18 cellular contexts compared by ENCODE assay signal in the genomic region with DNA sequence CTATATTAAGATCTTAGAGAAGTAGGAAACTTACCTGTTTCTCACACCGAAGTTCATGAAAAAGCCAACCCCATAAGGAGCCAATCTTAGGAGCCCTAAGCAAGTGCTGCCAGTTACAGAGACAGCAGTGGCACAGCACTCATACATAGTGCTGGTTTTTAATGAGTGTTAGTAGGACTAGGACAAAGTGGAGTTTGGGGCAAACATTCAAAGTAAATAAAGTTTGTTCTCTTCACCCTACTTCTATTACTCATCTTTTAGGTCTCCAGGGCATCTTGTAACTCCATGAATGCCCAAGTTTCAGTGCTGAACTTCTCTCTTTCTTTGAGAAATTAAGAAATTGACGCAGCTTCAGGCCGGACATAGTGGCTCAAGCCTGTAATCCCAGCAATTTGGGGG.
DNase-seq lines count a peak whose midpoint lies in the region; ATAC-seq and TF ChIP-seq lines count a peak whose summit lies in the region.
"Had no signal": no experiment of that assay in that cellular context is flagged by ENCODE, and none has a peak within 500 bp of the region (broad histone marks: within the 10 kb centered on the region; RNA-seq: fewer than 3 reads in every experiment).

No MANE protein-coding gene starts in this region.

- H3K27ac ChIP-seq in BLaER1 treated with 17β-estradiol and CSF1 and Interleukin-3, amounts not matched to agents 10 nM and 100 nM, result peak overlapping the region in 7 of 11 experiments; percentile 1 to 89 (median 85); a peak in 12 of 22 replicates
- H3K27ac ChIP-seq in GM23248, result peak overlapping the region; percentile 70
- peak overlapping the region; percentile 43 for H3K27ac ChIP-seq in brain microvascular endothelial cell
- H3K27ac ChIP-seq: HL-60 had no signal

- intact Hi-C loops in sciatic nerve (cut with DNase I), result no loop called here

- H3K4me2 ChIP-seq in BLaER1 treated with 17β-estradiol and CSF1 and Interleukin-3, amounts not matched to agents 10 nM and 100 nM, result peak overlapping the region; percentile 79 to 93 (median 86); a peak in 21 of 22 replicates
- H3K4me2 ChIP-seq in GM23248 (ENCODE audit: unreplicated experiment), result peak overlapping the region; percentile 26
- H3K4me2 ChIP-seq: GM23338 had no signal

- H3F3A ChIP-seq in GM23248 (ENCODE audit: insufficient read depth), result peaks cover 32% of the 10 kb centered on the region

- H3K9me3 ChIP-seq in BLaER1 treated with 17β-estradiol and CSF1 and Interleukin-3, amounts not matched to agents 10 nM and 100 nM (replicated peaks in 1 of 11), result peaks cover 1 to 16% (median 14%) of the 10 kb centered on the region in 11 experiments; a peak in 14 of 22 replicates
- no peaks in the 10 kb centered on the region for H3K9me3 ChIP-seq in GM23248 (ENCODE audit: low read depth)
- H3K9me3 ChIP-seq: BE2C had no signal

- H2AFZ ChIP-seq in GM23248, result no peak overlapping the region
- H2AFZ ChIP-seq: GM23338 had no signal

- TF ChIP-seq CTCF in brain microvascular endothelial cell (IDR thresholded peaks at IDR 0.05; ENCODE audit: low read depth, low read length, missing control alignments), result no peak

- H3K9me2 ChIP-seq in GM23248 (ENCODE audit: insufficient read depth), result no peaks in the 10 kb centered on the region

- in situ Hi-C loops in GM23248 (cut with MboI), result no loop called here
- in situ Hi-C loops in brain microvascular endothelial cell (cut with HindIII; ENCODE audit: low pct_ligation_motif_present, low sequenced_read_pairs), result no loop called here

- no peak overlapping the region for H3K4me3 ChIP-seq in BLaER1 treated with 17β-estradiol and CSF1 and Interleukin-3, amounts not matched to agents 10 nM and 100 nM
- no peak overlapping the region for H3K4me3 ChIP-seq in GM23248
- no peak overlapping the region for H3K4me3 ChIP-seq in brain microvascular endothelial cell (ENCODE audit: low read depth, low read length)
- H3K4me3 ChIP-seq: GM23338 had no signal

- H3K79me2 ChIP-seq in GM23248 (ENCODE audit: insufficient read depth), result no peaks in the 10 kb centered on the region

- H3K4me1 ChIP-seq in BLaER1 treated with 17β-estradiol and CSF1 and Interleukin-3, amounts not matched to agents 10 nM and 100 nM, result peaks cover 34 to 100% (median 94%) of the 10 kb centered on the region in 10 experiments
- peaks cover 27% of the 10 kb centered on the region for H3K4me1 ChIP-seq in GM23248 (ENCODE audit: insufficient read depth)
- H3K4me1 ChIP-seq: BE2C had no signal

- H3K27me3 ChIP-seq in BLaER1 treated with 17β-estradiol and CSF1 and Interleukin-3, amounts not matched to agents 10 nM and 100 nM, result no peaks in the 10 kb centered on the region
- no peaks in the 10 kb centered on the region for H3K27me3 ChIP-seq in GM23248 (replicated peaks; ENCODE audit: insufficient read depth)
- H3K27me3 ChIP-seq in brain microvascular endothelial cell (replicated peaks), result no peaks in the 10 kb centered on the region
- H3K27me3 ChIP-seq: BE2C had no signal

- ATAC-seq in sciatic nerve, result peak; percentile 74
- ATAC-seq in esophagus mucosa, result no peak
- ATAC-seq: GM23338, HCT116, Right ventricle myocardium inferior had no signal

- 0 out of 22 replicates have a peak, but pooled peaks cover 0 to 2% (median 0%) of the 10 kb centered on the region in 11 experiments for H3K36me3 ChIP-seq in BLaER1 treated with 17β-estradiol and CSF1 and Interleukin-3, amounts not matched to agents 10 nM and 100 nM
- no peaks in the 10 kb centered on the region for H3K36me3 ChIP-seq in GM23248 (ENCODE audit: low read depth)
- H3K36me3 ChIP-seq in brain microvascular endothelial cell (replicated peaks), result no peaks in the 10 kb centered on the region
- H3K36me3 ChIP-seq: BE2C had no signal

- WGBS in GM23248 (ENCODE audit: low coverage in 1 of 2, low lambda C conversion rate in 2 of 2, missing lambda C conversion rate in 2 of 2), 2 experiments, result 97 to 100% methylated on average over 3 of the region's 3 CpGs

- peak overlapping the region in 4 of 11 experiments; percentile 68 to 79 (median 75); a peak in 8 of 22 replicates for H3K9ac ChIP-seq in BLaER1 treated with 17β-estradiol and CSF1 and Interleukin-3, amounts not matched to agents 10 nM and 100 nM
- H3K9ac ChIP-seq in GM23248, result no peak overlapping the region

- no peaks in the 10 kb centered on the region for H4K20me1 ChIP-seq in BLaER1 treated with 17β-estradiol and CSF1 and Interleukin-3, amounts not matched to agents 10 nM and 100 nM
- H4K20me1 ChIP-seq in GM23248 (ENCODE audit: insufficient read depth), result no peaks in the 10 kb centered on the region

- peak; percentile 47 for DNase-seq in GM23248
- DNase-seq in brain microvascular endothelial cell, result no peak
- DNase-seq in sciatic nerve (ENCODE audit: low spot score), result no peak
- DNase-seq in GDM1 (lab: John Stamatoyannopoulos, UW), result no peak
- no peak for DNase-seq in SKM-1 treated with dmso at 0.1 percent for 144 hours (lab: John Stamatoyannopoulos, UW; ENCODE audit: unreplicated experiment)
- DNase-seq: BE2C; CD8-positive, alpha-beta memory T cell; DMS79 treated with DMSO at 0.1 percent for 48 hours; NCI-H1436; NCI-H2081; NCI-H510A treated with DMSO at 0.1 percent for 48 hours; NCI-H82 had no signal
